8 cellular contexts compared by ENCODE assay signal in the genomic region with DNA sequence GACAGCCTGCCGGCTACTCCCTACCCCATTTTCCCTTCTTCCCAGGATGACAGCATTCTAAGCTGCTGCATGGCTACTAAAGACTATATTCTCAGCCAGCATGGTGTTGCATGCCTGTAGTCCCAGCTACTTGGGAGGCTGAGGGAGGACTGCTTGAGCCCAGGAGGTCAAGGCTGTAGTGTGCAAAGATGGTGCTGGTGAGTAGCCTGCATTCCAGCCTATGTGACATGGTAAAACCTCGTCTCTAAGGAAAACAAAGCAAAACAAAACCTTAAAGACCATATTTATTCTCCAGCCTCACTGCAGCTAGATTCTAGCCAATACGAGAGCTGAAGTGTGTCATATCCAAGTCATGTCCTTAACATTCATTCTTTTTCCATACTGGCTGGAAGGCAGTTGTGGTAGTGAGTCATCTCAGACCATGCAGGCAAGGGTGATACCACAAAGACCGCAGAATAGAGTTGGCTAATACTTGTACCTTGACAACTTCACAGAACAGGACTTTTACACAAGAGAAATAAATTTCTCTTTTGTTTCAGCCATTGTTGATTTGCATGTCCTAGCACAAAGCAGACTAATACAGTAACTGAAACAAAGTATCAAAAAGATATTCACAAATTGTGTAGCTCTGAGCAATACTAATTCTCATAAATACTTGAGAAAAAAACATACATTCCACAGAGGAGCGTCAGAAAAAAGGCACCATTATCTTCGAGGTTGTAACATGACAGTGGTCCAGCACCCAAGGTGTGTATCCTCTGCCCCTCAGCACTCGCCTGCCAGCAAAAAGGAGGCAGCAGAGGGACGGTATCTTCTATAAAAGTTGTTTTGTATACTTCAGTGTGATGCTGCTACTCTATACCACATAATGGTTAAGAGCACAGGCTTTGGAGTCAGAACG. TPM values are rescaled to one million over a fixed set of nuclear protein-coding genes. Genes with fewer than 3 reads are reported as not detected.
DNase-seq lines count a peak whose midpoint lies in the region; ATAC-seq and TF ChIP-seq lines count a peak whose summit lies in the region.

No MANE protein-coding gene starts in this region.

- H3K4me3 Mint-ChIP-seq in activated naive CD4-positive, alpha-beta T cell treated with anti-CD3 and anti-CD28 coated beads for 36 hours: no peak overlapping the region

- TF ChIP-seq CTCF in omental fat pad (IDR thresholded peaks at IDR 0.05): no peak

- peak; percentile 61 for DNase-seq in activated naive CD4-positive, alpha-beta T cell treated with anti-CD3 and anti-CD28 coated beads for 36 hours
- no peak for DNase-seq in activated naive CD4-positive, alpha-beta T cell (lab: John Stamatoyannopoulos, UW)
- peak; percentile 94 for DNase-seq in SKM-1 treated with dmso at 0.1 percent for 144 hours (lab: John Stamatoyannopoulos, UW; ENCODE audit: unreplicated experiment)
- peak; percentile 8 for DNase-seq in effector CD4-positive, alpha-beta T cell
- DNase-seq in omental fat pad (ENCODE audit: low spot score): no peak
- no peak for DNase-seq in NCI-H2171 (lab: John Stamatoyannopoulos, UW)
- no peak for DNase-seq in NCI-H146 (lab: John Stamatoyannopoulos, UW)

- no peaks in the 10 kb centered on the region for H3K9me3 Mint-ChIP-seq in activated naive CD4-positive, alpha-beta T cell treated with anti-CD3 and anti-CD28 coated beads for 36 hours

- peak overlapping the region; percentile 81 for H3K27ac Mint-ChIP-seq in activated naive CD4-positive, alpha-beta T cell treated with anti-CD3 and anti-CD28 coated beads for 36 hours

- peaks cover 29% of the 10 kb centered on the region for H3K36me3 Mint-ChIP-seq in activated naive CD4-positive, alpha-beta T cell treated with anti-CD3 and anti-CD28 coated beads for 36 hours (ENCODE audit: low read depth)

- intact Hi-C loops in activated naive CD4-positive, alpha-beta T cell treated with anti-CD3 and anti-CD28 coated beads for 36 hours (cut with micrococcal nuclease): loop anchor here (1.0 kb wide), 2 partner anchors 10 to 15 kb away; partner anchors contain the start of gene GNL3

- ATAC-seq in HG03108 (IDR thresholded peaks at IDR 0.05; ENCODE audit: unreplicated experiment) (peak; percentile 54), omental fat pad (ENCODE audit: low FRiP score) (peak; percentile 94)

- no peaks in the 10 kb centered on the region for H3K27me3 Mint-ChIP-seq in activated naive CD4-positive, alpha-beta T cell treated with anti-CD3 and anti-CD28 coated beads for 36 hours (ENCODE audit: low read depth)

- CTCF ChIA-PET in activated naive CD4-positive, alpha-beta T cell treated with anti-CD3 and anti-CD28 coated beads for 36 hours (lab: Charles Lee): interaction anchor here (1.9 kb wide), 1 partner anchor 11 kb away, joined by 6 read pairs; no protein-coding TSS in a partner anchor

- peaks cover 29% of the 10 kb centered on the region for H3K4me1 Mint-ChIP-seq in activated naive CD4-positive, alpha-beta T cell treated with anti-CD3 and anti-CD28 coated beads for 36 hours (ENCODE audit: low read depth)

RNA-seq across cellular contexts. Expression of gene PBRM1, which starts 14.8 kb away (rescaled TPM):
- total RNA-seq in activated naive CD4-positive, alpha-beta T cell treated with anti-CD3 and anti-CD28 coated beads for 36 hours: 10 to 100 TPM; 49.9 to 57.7 TPM
- 100 to 1,000 TPM in 3 of 4 donors, 10 to 100 TPM in 1; 89.4 to 118 (median 114) TPM for total RNA-seq in omental fat pad

RNA-seq across cellular contexts. Expression of gene GNL3, which starts 15.0 kb away (rescaled TPM):
- total RNA-seq in activated naive CD4-positive, alpha-beta T cell treated with anti-CD3 and anti-CD28 coated beads for 36 hours: 100 to 1,000 TPM; 195 to 197 TPM
- total RNA-seq in omental fat pad: 100 to 1,000 TPM in 2 of 4 donors, 10 to 100 TPM in 2; 55.8 to 371 (median 93.0) TPM

RNA-seq across cellular contexts. Expression of gene GLT8D1, which starts 34.7 kb away (rescaled TPM):
- 10 to 100 TPM; 24.5 to 25.4 TPM for total RNA-seq in activated naive CD4-positive, alpha-beta T cell treated with anti-CD3 and anti-CD28 coated beads for 36 hours
- 10 to 100 TPM; 24.0 to 53.0 (median 45.4) TPM for total RNA-seq in omental fat pad

RNA-seq across cellular contexts. Expression of gene SPCS1, which starts 35.0 kb away (rescaled TPM):
- 100 to 1,000 TPM; 118 to 123 TPM for total RNA-seq in activated naive CD4-positive, alpha-beta T cell treated with anti-CD3 and anti-CD28 coated beads for 36 hours
- 100 to 1,000 TPM in 2 of 4 donors, 10 to 100 TPM in 2; 49.2 to 138 (median 84.9) TPM for total RNA-seq in omental fat pad

Comparison
In these comparisons a context has a peak if more than half of its experiments do, and no peak if none do; other contexts are left out.
1. DNase-seq: peak in activated naive CD4-positive, alpha-beta T cell treated with anti-CD3 and anti-CD28 coated beads for 36 hours (single experiment), SKM-1 treated with dmso at 0.1 percent for 144 hours (single experiment) and effector CD4-positive, alpha-beta T cell (single experiment); none in activated naive CD4-positive, alpha-beta T cell (0 of 4), omental fat pad (single experiment), NCI-H2171 (single experiment) and NCI-H146 (single experiment).